ENCODE assay signal across 17 cellular contexts in genomic region chr2:133642831-133643230, GRCh38.
A peak's percentile ranks its signal among the peaks of the same experiment; 100 is the strongest.
DNase-seq lines count a peak whose midpoint lies in the region; ATAC-seq and TF ChIP-seq lines count a peak whose summit lies in the region.
"Had no signal": no experiment of that assay in that cellular context is flagged by ENCODE, and none has a peak within 500 bp of the region (broad histone marks: within the 10 kb centered on the region; RNA-seq: fewer than 3 reads in every experiment).

No MANE protein-coding gene starts in this region.

- no peak overlapping the region for H3K4me3 ChIP-seq in uterus
- H3K4me3 ChIP-seq: SJCRH30, stomach had no signal

- no peaks in the 10 kb centered on the region for H3K4me1 ChIP-seq in uterus
- H3K4me1 ChIP-seq: BE2C, SJCRH30, stomach had no signal

- H3K36me3 ChIP-seq in uterus = no peaks in the 10 kb centered on the region
- H3K36me3 ChIP-seq: BE2C, SJCRH30, stomach had no signal

- no peak overlapping the region for H3K27ac ChIP-seq in uterus
- H3K27ac ChIP-seq: SJCRH30, stomach had no signal

- ATAC-seq in GM21576 (IDR thresholded peaks at IDR 0.05; ENCODE audit: unreplicated experiment) = no peak
- no peak for ATAC-seq in GM18907 (IDR thresholded peaks at IDR 0.05; ENCODE audit: unreplicated experiment)
- ATAC-seq: activated CD4-positive, alpha-beta T cell treated with anti-CD3 and anti-CD28 coated beads for 36 hours had no signal

- TF ChIP-seq CTCF in uterus (IDR thresholded peaks at IDR 0.05) = no peak

- DNase-seq in EL = peak; percentile 32
- DNase-seq in amniotic epithelial cell (ENCODE audit: low read depth) = peak; percentile 9
- DNase-seq in fibroblast of peridontal ligament (ENCODE audit: extremely low read depth) = peak; percentile 91
- peak; percentile 86 for DNase-seq in putamen (ENCODE audit: low spot score)
- DNase-seq in uterus = no peak
- no peak for DNase-seq in D341Med (ENCODE audit: low spot score)
- DNase-seq: activated CD4-positive, alpha-beta T cell treated with anti-CD3 and anti-CD28 coated beads for 36 hours; activated naive CD4-positive, alpha-beta T cell treated with anti-CD3 and anti-CD28 coated beads, Interleukin-2, amount 10 ng/mL, durations not matched to agents 7 days and 5 days; BE2C; HCEC 1CT; NCI-H2227 treated with DMSO at 0.1 percent for 48 hours; nephron progenitor cell; retina; SJCRH30; stomach had no signal

- H3K27me3 ChIP-seq in uterus = no peaks in the 10 kb centered on the region
- H3K27me3 ChIP-seq: BE2C, stomach had no signal

- intact Hi-C loops in uterus (cut with DNase I; ENCODE audit: low total_unique reads) = no loop called here

- no peak for TF ChIP-seq POLR2A in uterus (IDR thresholded peaks at IDR 0.05)

- H3K9me3 ChIP-seq in uterus = no peaks in the 10 kb centered on the region
- H3K9me3 ChIP-seq: BE2C, SJCRH30, stomach had no signal

Comparison
In these comparisons a context has a peak if more than half of its experiments do, and no peak if none do; other contexts are left out.
1. DNase-seq: peak in EL (single experiment), amniotic epithelial cell (single experiment), fibroblast of peridontal ligament (single experiment) and putamen (single experiment); none in uterus (0 of 2) and D341Med (single experiment).